11 cellular contexts compared by ENCODE assay signal in the genomic region with DNA sequence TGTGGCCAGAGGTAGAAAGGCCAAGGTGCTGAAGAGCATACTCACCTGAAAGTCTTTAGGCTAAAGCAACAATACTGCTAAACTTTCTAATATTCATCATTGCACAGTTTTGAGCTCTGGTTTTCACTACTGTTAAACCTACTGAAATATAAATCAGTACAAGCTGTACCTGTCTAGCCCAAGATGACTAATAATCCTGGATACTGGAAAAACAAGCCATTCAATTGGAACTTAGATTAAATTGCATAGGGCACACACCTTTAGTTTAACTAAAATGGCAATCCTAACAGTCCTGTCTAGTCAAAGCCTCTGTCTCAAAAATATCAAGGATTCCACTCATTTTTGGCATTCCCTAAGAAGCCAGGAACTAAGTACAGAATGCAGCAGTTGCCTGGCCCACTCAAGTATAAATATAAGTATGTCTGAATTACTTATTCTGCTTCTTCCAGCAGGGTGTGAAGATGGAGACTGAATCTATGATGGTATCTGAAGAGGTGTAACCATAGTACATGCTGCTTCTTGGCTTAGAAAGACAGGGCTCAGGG. TPM values are rescaled to one million over a fixed set of nuclear protein-coding genes. Genes with fewer than 3 reads are reported as not detected.
DNase-seq lines count a peak whose midpoint lies in the region; ATAC-seq, FAIRE-seq and TF ChIP-seq lines count a peak whose summit lies in the region.
"Had no signal": no experiment of that assay in that cellular context is flagged by ENCODE, and none has a peak within 500 bp of the region (broad histone marks: within the 10 kb centered on the region; RNA-seq: fewer than 3 reads in every experiment).

No MANE protein-coding gene starts in this region.

- H4K91ac ChIP-seq in H1 (replicated peaks; ENCODE audit: insufficient read length, low read length) = no peak overlapping the region
- no peak overlapping the region for H4K91ac ChIP-seq in trophoblast cell (ENCODE audit: low read depth, low read length)

- H2AK5ac ChIP-seq in H1 (ENCODE audit: low read depth, low read length) (0 out of 2 replicates have a peak overlapping the region, but pooled peaks have one; percentile 18), trophoblast cell (ENCODE audit: low read length) (no peak overlapping the region)

- H3K79me2 ChIP-seq in OCI-LY3 (ENCODE audit: low read length) = peaks cover 58% of the 10 kb centered on the region
- peaks cover 3 to 73% of the 10 kb centered on the region in 2 experiments; a peak in 3 of 4 replicates for H3K79me2 ChIP-seq in H1 (ENCODE audit: control insufficient read depth in 1 of 2, insufficient read depth in 2 of 2, low read length in 2 of 2)
- peaks cover 9% of the 10 kb centered on the region for H3K79me2 ChIP-seq in trophoblast cell (ENCODE audit: control insufficient read depth, insufficient read depth, low read length, poor library complexity)

- H2BK20ac ChIP-seq in H1 (ENCODE audit: low read length) = no peak overlapping the region

- ATAC-seq in HG03342 (IDR thresholded peaks at IDR 0.05; ENCODE audit: unreplicated experiment) = no peak

- FAIRE-seq in H1 (lab: Jason Lieb, UNC) = no peak

- peak; percentile 10 for DNase-seq in GM03348 (ENCODE audit: low spot score)
- no peak for DNase-seq in H1 (ENCODE audit: low read depth in 1 of 2, low spot score in 2 of 2)
- peak; percentile 39 to 80 for DNase-seq in trophoblast cell
- no peak for DNase-seq in NCI-H1930 (lab: John Stamatoyannopoulos, UW)
- DNase-seq in BE2C = no peak
- DNase-seq in islet precursor cell = no peak
- DNase-seq: NCI-H524 treated with DMSO at 0.1 percent for 48 hours had no signal

- H3K56ac ChIP-seq in H1 (replicated peaks; ENCODE audit: insufficient read length, low read depth, low read length) = no peak overlapping the region

- H3K9me3 ChIP-seq in OCI-LY3 (ENCODE audit: insufficient read depth, low read length) (no peaks in the 10 kb centered on the region), H1 (ENCODE audit: insufficient read depth in 2 of 2, low read depth in 1 of 2, low read length in 1 of 2) (peaks cover 0 to 3% of the 10 kb centered on the region in 2 experiments; a peak in 1 of 4 replicates), trophoblast cell (ENCODE audit: insufficient read depth, low read depth, low read length) (peaks cover 3% of the 10 kb centered on the region), BE2C (no peaks in the 10 kb centered on the region)
- H3K9me3 ChIP-seq: right atrium auricular region had no signal

- no peak for TF ChIP-seq POLR2A in H1 (IDR thresholded peaks at IDR 0.05; ENCODE audit: control extremely low read depth in 1 of 2, low read depth in 2 of 2, low read length in 2 of 2)

- no peak overlapping the region for H4K12ac ChIP-seq in trophoblast cell (ENCODE audit: low read depth, low read length)

- H3K4ac ChIP-seq in H1 (replicated peaks; ENCODE audit: insufficient read length, low read depth, low read length) = no peak overlapping the region
- H3K4ac ChIP-seq in trophoblast cell (ENCODE audit: low read depth, low read length) = no peak overlapping the region

- H3K14ac ChIP-seq in H1 (ENCODE audit: insufficient read length) (no peak overlapping the region), trophoblast cell (ENCODE audit: low read length) (no peak overlapping the region)

- H4K5ac ChIP-seq in H1 (ENCODE audit: insufficient read length, low read depth, low read length) = no peak overlapping the region

- no peak overlapping the region for H2BK120ac ChIP-seq in H1 (replicated peaks; ENCODE audit: low read depth, low read length)
- H2BK120ac ChIP-seq in trophoblast cell (ENCODE audit: insufficient read depth, low read length, poor library complexity) = no peak overlapping the region

- TF ChIP-seq CTCF in OCI-LY3 (IDR thresholded peaks at IDR 0.05; ENCODE audit: low read depth, low read length) (no peak), H1 (IDR thresholded peaks at IDR 0.05; ENCODE audit: control extremely low read depth in 1 of 3, insufficient read depth in 1 of 3, low read depth in 1 of 3, low read length in 3 of 3) (no peak), BE2C (IDR thresholded peaks at IDR 0.05; ENCODE audit: low read depth, low read length) (no peak)

- H2AFZ ChIP-seq in OCI-LY3 (ENCODE audit: low read depth, low read length) (no peak overlapping the region), H1 (ENCODE audit: low read length) (no peak overlapping the region), trophoblast cell (ENCODE audit: insufficient read depth, low read length, poor library complexity) (no peak overlapping the region)

- H2BK12ac ChIP-seq in H1 (ENCODE audit: low read depth, low read length) = no peak overlapping the region
- H2BK12ac ChIP-seq in trophoblast cell (ENCODE audit: low read length) = no peak overlapping the region

- H2BK15ac ChIP-seq in H1 (ENCODE audit: low read length) = no peak overlapping the region

- H3K4me3 ChIP-seq in OCI-LY3 (ENCODE audit: low read length) (no peak overlapping the region), H1 (ENCODE audit: extremely low read depth in 1 of 4, insufficient read depth in 2 of 4, low read depth in 3 of 4, low read length in 4 of 4) (peak overlapping the region in 2 of 4 experiments; percentile 13 to 100; a peak in 5 of 8 replicates), trophoblast cell (ENCODE audit: low read depth, low read length) (no peak overlapping the region), BE2C (ENCODE audit: low read depth, low read length) (no peak overlapping the region)
- H3K4me3 ChIP-seq: right atrium auricular region had no signal

- H4K20me1 ChIP-seq in OCI-LY3 (ENCODE audit: insufficient read depth, low read length) = no peaks in the 10 kb centered on the region
- H4K20me1 ChIP-seq in H1 (replicated peaks in 1 of 2; ENCODE audit: control insufficient read depth in 1 of 2, insufficient read depth in 2 of 2, low read length in 2 of 2) = peaks cover 0 to 13% of the 10 kb centered on the region in 2 experiments

- H3K4me2 ChIP-seq in OCI-LY3 (ENCODE audit: low read length) = 0 out of 2 replicates have a peak overlapping the region, but pooled peaks have one; percentile 3
- peak overlapping the region; percentile 71 to 76; a peak in 3 of 4 replicates for H3K4me2 ChIP-seq in H1 (ENCODE audit: insufficient read depth in 1 of 2, low read depth in 2 of 2, low read length in 2 of 2)
- H3K4me2 ChIP-seq in trophoblast cell (ENCODE audit: low read length) = peak overlapping the region; percentile 66

- POLR2A ChIA-PET in H1 (lab: Charles Lee; ENCODE audit: partially characterized antibody) = interaction anchor here (0.7 kb wide), 1 partner anchor 11 kb away, joined by 3 read pairs; no protein-coding TSS in a partner anchor

- H3K18ac ChIP-seq in H1 (ENCODE audit: extremely low read depth, low read length) = no peak overlapping the region
- no peak overlapping the region for H3K18ac ChIP-seq in trophoblast cell (ENCODE audit: low read length)

- H3K23me2 ChIP-seq in H1 (ENCODE audit: low read depth, low read length) = peaks cover 4% of the 10 kb centered on the region; the same call in 1 of the 2 replicates

- no peak for TF ChIP-seq EP300 in H1 (IDR thresholded peaks at IDR 0.05; ENCODE audit: borderline replicate concordance in 1 of 2, low read depth in 2 of 2, low read length in 2 of 2)

- H3K23ac ChIP-seq in H1 (ENCODE audit: insufficient read length) = no peak overlapping the region
- no peak overlapping the region for H3K23ac ChIP-seq in trophoblast cell (ENCODE audit: low read length)

- H3K9ac ChIP-seq in OCI-LY3 (ENCODE audit: low read length) (no peak overlapping the region), H1 (replicated peaks in 1 of 4; ENCODE audit: extremely low read depth in 1 of 4, low read depth in 3 of 4, low read length in 3 of 4) (no peak overlapping the region), trophoblast cell (ENCODE audit: low read length) (no peak overlapping the region)

- H2BK5ac ChIP-seq in H1 (ENCODE audit: low read depth, low read length) (no peak overlapping the region; the same call in 1 of the 2 replicates), trophoblast cell (ENCODE audit: low read depth, low read length, poor library complexity) (peak overlapping the region; percentile 56)

- peaks cover 41% of the 10 kb centered on the region for H3K4me1 ChIP-seq in OCI-LY3 (ENCODE audit: low read length)
- H3K4me1 ChIP-seq in H1 (replicated peaks in 1 of 4; ENCODE audit: control insufficient read depth in 3 of 4, insufficient read depth in 4 of 4, low read length in 3 of 4) = peaks cover 0 to 7% (median 3%) of the 10 kb centered on the region in 4 experiments; a peak in 5 of 7 replicates
- peaks cover 2 to 15% of the 10 kb centered on the region in 2 experiments for H3K4me1 ChIP-seq in trophoblast cell (ENCODE audit: control insufficient read depth in 1 of 2, insufficient read depth in 2 of 2, low read length in 2 of 2)
- no peaks in the 10 kb centered on the region for H3K4me1 ChIP-seq in BE2C

- CTCF ChIA-PET in H1 (lab: Charles Lee; ENCODE audit: partially characterized antibody) = interaction anchor here (0.9 kb wide), 1 partner anchor 26 kb away, joined by 4 read pairs; no protein-coding TSS in a partner anchor

- H3K36me3 ChIP-seq in OCI-LY3 (replicated peaks; ENCODE audit: low read depth, low read length) (peaks cover 48% of the 10 kb centered on the region), H1 (ENCODE audit: control insufficient read depth in 2 of 4, insufficient read depth in 4 of 4, low read length in 3 of 4) (peaks cover 0 to 32% (median 11%) of the 10 kb centered on the region in 4 experiments; a peak in 6 of 8 replicates), trophoblast cell (ENCODE audit: control insufficient read depth in 1 of 2, insufficient read depth in 2 of 2, low read length in 2 of 2) (peaks cover 0 to 5% of the 10 kb centered on the region in 2 experiments), BE2C (peaks cover 11% of the 10 kb centered on the region)
- H3K36me3 ChIP-seq: right atrium auricular region had no signal

- no peak overlapping the region for H4K8ac ChIP-seq in H1 (ENCODE audit: extremely low read depth, insufficient read depth, low read length)
- peak overlapping the region; percentile 13 for H4K8ac ChIP-seq in trophoblast cell (ENCODE audit: low read depth, low read length)

- H3K27me3 ChIP-seq in OCI-LY3 (ENCODE audit: low read depth, low read length) (no peaks in the 10 kb centered on the region), H1 (replicated peaks in 1 of 4; ENCODE audit: control insufficient read depth in 3 of 4, extremely low read depth in 1 of 4, insufficient read depth in 3 of 4, low read length in 3 of 4) (no peaks in the 10 kb centered on the region; a peak in 1 of 7 replicates), trophoblast cell (ENCODE audit: insufficient read depth, low read length) (no peaks in the 10 kb centered on the region), BE2C (no peaks in the 10 kb centered on the region)
- H3K27me3 ChIP-seq: right atrium auricular region had no signal

- H3K79me1 ChIP-seq in H1 (ENCODE audit: low read depth, low read length) (peaks cover 3% of the 10 kb centered on the region; the same call in 1 of the 2 replicates), trophoblast cell (ENCODE audit: low read length) (peaks cover 10% of the 10 kb centered on the region)

- no peak for TF ChIP-seq RAD21 in H1 (IDR thresholded peaks at IDR 0.05 in 1 of 2, conservative IDR thresholded peaks at IDR 0.05 in 1 of 2; ENCODE audit: low read depth in 2 of 2, low read length in 2 of 2)

- H3K27ac ChIP-seq in OCI-LY3 (ENCODE audit: low read length) (no peak overlapping the region), H1 (ENCODE audit: low read depth, low read length) (no peak overlapping the region), trophoblast cell (ENCODE audit: low read depth, low read length) (peak overlapping the region; percentile 51)
- H3K27ac ChIP-seq: right atrium auricular region had no signal

RNA-seq across cellular contexts. Expression of gene CHML, which starts 3.1 kb away (rescaled TPM):
- total RNA-seq in H1 (2021; fragmentation: NEBNext Ultra II Directional; extraction: Animal tissue kit (Norgen Biotek cat#: 25700)) = 72.5 and 82.4 TPM in 2 replicates
- polyA plus RNA-seq in H1 (2011; rRNA removed) = 11.5 and 15.0 TPM in 2 replicates
- 10.9 TPM for polyA plus RNA-seq in H1 (2011; cell fraction: cytosol; rRNA removed)
- polyA plus RNA-seq in H1 (2011; cell fraction: nucleus; rRNA removed) = 68.9 TPM
- 14.4 to 30.4 TPM (median 22.6 TPM) in 4 replicates for polyA plus RNA-seq in H1 (2012, experiment 1 of 2)
- polyA plus RNA-seq in H1 (2012, experiment 2 of 2) = 0.97 TPM
- 43.6 TPM for polyA plus RNA-seq in H1 (2013, experiment 1 of 2)
- 38.3 TPM for polyA plus RNA-seq in H1 (2013, experiment 2 of 2)
- 118 and 166 TPM in 2 replicates for polyA minus RNA-seq in H1 (2011; rRNA and poly(A)+ RNA removed)
- 25.5 TPM for polyA minus RNA-seq in H1 (2011; cell fraction: cytosol; rRNA and poly(A)+ RNA removed)
- polyA minus RNA-seq in H1 (2011; cell fraction: nucleus; rRNA and poly(A)+ RNA removed) = 181 TPM
- polyA plus RNA-seq in trophoblast cell (2013) = 9.6 and 10.3 TPM in 2 replicates
- polyA plus RNA-seq in BE2C (2012; ENCODE audit: insufficient read depth, insufficient read length, low read depth) = 6.9 TPM

RNA-seq across cellular contexts. Expression of gene OPN3, which starts 3.1 kb away (rescaled TPM):
- total RNA-seq in H1 (2021; fragmentation: NEBNext Ultra II Directional; extraction: Animal tissue kit (Norgen Biotek cat#: 25700)) = 18.1 and 19.4 TPM in 2 replicates
- polyA plus RNA-seq in H1 (2011; rRNA removed) = 8.0 and 8.8 TPM in 2 replicates
- 12.7 TPM for polyA plus RNA-seq in H1 (2011; cell fraction: cytosol; rRNA removed)
- 11.3 TPM for polyA plus RNA-seq in H1 (2011; cell fraction: nucleus; rRNA removed)
- polyA plus RNA-seq in H1 (2012, experiment 1 of 2) = 10.0 to 15.4 TPM (median 10.9 TPM) in 4 replicates
- 4.8 TPM for polyA plus RNA-seq in H1 (2012, experiment 2 of 2)
- 14.6 TPM for polyA plus RNA-seq in H1 (2013, experiment 1 of 2)
- 16.1 TPM for polyA plus RNA-seq in H1 (2013, experiment 2 of 2)
- 14.6 and 16.9 TPM in 2 replicates for polyA minus RNA-seq in H1 (2011; rRNA and poly(A)+ RNA removed)
- 18.4 TPM for polyA minus RNA-seq in H1 (2011; cell fraction: cytosol; rRNA and poly(A)+ RNA removed)
- 18.9 TPM for polyA minus RNA-seq in H1 (2011; cell fraction: nucleus; rRNA and poly(A)+ RNA removed)
- polyA plus RNA-seq in trophoblast cell (2013) = 211 and 231 TPM in 2 replicates
- polyA plus RNA-seq in BE2C (2012; ENCODE audit: insufficient read depth, insufficient read length, low read depth) = 1.2 TPM

RNA-seq across cellular contexts. Expression of gene WDR64, which starts 15.0 kb away (rescaled TPM):
- total RNA-seq in H1 (2021; fragmentation: NEBNext Ultra II Directional; extraction: Animal tissue kit (Norgen Biotek cat#: 25700)) = not detected in 2 replicates
- 0.02 TPM in 1 of 2 replicates, not detected in the other for polyA plus RNA-seq in H1 (2011; rRNA removed)
- not detected for polyA plus RNA-seq in H1 (2011; cell fraction: cytosol; rRNA removed)
- polyA plus RNA-seq in H1 (2011; cell fraction: nucleus; rRNA removed) = not detected
- not detected in 4 replicates for polyA plus RNA-seq in H1 (2012, experiment 1 of 2)
- polyA plus RNA-seq in H1 (2012, experiment 2 of 2) = not detected
- polyA plus RNA-seq in H1 (2013, experiment 1 of 2) = not detected
- polyA plus RNA-seq in H1 (2013, experiment 2 of 2) = not detected
- polyA minus RNA-seq in H1 (2011; rRNA and poly(A)+ RNA removed) = not detected in 2 replicates
- polyA minus RNA-seq in H1 (2011; cell fraction: cytosol; rRNA and poly(A)+ RNA removed) = not detected
- polyA minus RNA-seq in H1 (2011; cell fraction: nucleus; rRNA and poly(A)+ RNA removed) = not detected
- 0.72 and 0.86 TPM in 2 replicates for polyA plus RNA-seq in trophoblast cell (2013)
- polyA plus RNA-seq in BE2C (2012; ENCODE audit: insufficient read depth, insufficient read length, low read depth) = not detected
- total RNA-seq: LHCN-M2, right atrium auricular region had no signal

Comparison
In these comparisons a context has a peak if more than half of its experiments do, and no peak if none do; other contexts are left out.
1. DNase-seq: peak in GM03348 (single experiment) and trophoblast cell (2 of 2); none in H1 (0 of 2), NCI-H1930 (0 of 2), BE2C (single experiment) and islet precursor cell (single experiment).
2. H3K4me2 ChIP-seq: peak in every context shown above with its lines; median percentile 74 in H1; 66 in trophoblast cell; 3 in OCI-LY3.